17 cellular contexts compared by ENCODE assay signal in the genomic region with DNA sequence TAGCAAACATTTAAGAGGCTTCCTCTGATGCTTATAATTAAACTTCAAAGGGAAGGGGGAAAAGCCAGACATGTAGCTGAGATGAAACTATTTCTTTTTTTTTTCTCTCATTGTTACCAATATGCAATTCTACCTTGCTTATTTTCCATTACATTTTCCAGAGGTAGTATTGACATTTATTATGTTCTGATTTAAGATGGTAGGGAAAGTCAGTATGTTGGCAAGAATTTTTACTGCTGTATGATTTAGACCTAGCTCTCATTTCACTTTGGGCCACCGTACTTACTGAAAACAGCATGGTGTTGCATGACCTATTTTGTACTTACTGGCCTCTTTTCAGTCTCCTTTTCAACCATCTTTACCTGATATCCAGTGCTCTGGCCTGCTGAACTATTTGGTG.
DNase-seq lines count a peak whose midpoint lies in the region; ATAC-seq, FAIRE-seq and TF ChIP-seq lines count a peak whose summit lies in the region.
"Had no signal": no experiment of that assay in that cellular context is flagged by ENCODE, and none has a peak within 500 bp of the region (broad histone marks: within the 10 kb centered on the region; RNA-seq: fewer than 3 reads in every experiment).

No MANE protein-coding gene starts in this region.

- no peaks in the 10 kb centered on the region for H3K9me3 ChIP-seq in RWPE2 (ENCODE audit: severe bottlenecking)
- H3K9me3 ChIP-seq: BLaER1 treated with 17β-estradiol and CSF1 and Interleukin-3, amounts not matched to agents 10 nM and 100 nM had no signal

- DNase-seq in RWPE2 (ENCODE audit: low spot score) (no peak), left kidney (ENCODE audit: low read depth, low spot score) (peak; percentile 19), RPMI8226 (no peak), kidney tubule cell (ENCODE audit: low spot score) (no peak), HCEC 1CT (no peak), H54 (ENCODE audit: insufficient read length, low spot score) (no peak)
- DNase-seq: Calu3; CD8-positive, alpha-beta T cell; DND-41; EL; HFFc6 had no signal

- H3K27ac ChIP-seq in RWPE2 (ENCODE audit: poor library complexity, severe bottlenecking) (peak overlapping the region; percentile 14), rectal smooth muscle tissue (ENCODE audit: low read depth, low read length) (peak overlapping the region; percentile 77)
- H3K27ac ChIP-seq: BLaER1 treated with 17β-estradiol and CSF1 and Interleukin-3, amounts not matched to agents 10 nM and 100 nM; HL-60 had no signal

- no peak overlapping the region for H3K4me3 ChIP-seq in RWPE2 (ENCODE audit: severe bottlenecking)
- H3K4me3 ChIP-seq in rectal smooth muscle tissue (ENCODE audit: low read length): no peak overlapping the region
- H3K4me3 ChIP-seq: BLaER1 treated with 17β-estradiol and CSF1 and Interleukin-3, amounts not matched to agents 10 nM and 100 nM; GM12878 had no signal

- ATAC-seq in RWPE2 (ENCODE audit: low read depth): no peak
- ATAC-seq: CD8-positive, alpha-beta T cell; GM12878; HCT116 had no signal

- H3K4me1 ChIP-seq in RWPE2 (ENCODE audit: insufficient read depth, poor library complexity, severe bottlenecking): peaks cover 8% of the 10 kb centered on the region
- H3K4me1 ChIP-seq in rectal smooth muscle tissue (ENCODE audit: control insufficient read depth, insufficient read depth, low read length): peaks cover 7% of the 10 kb centered on the region

- TF ChIP-seq POLR2A in H54 (IDR thresholded peaks at IDR 0.05; ENCODE audit: low read depth, low read length): no peak

- no peaks in the 10 kb centered on the region for H3K27me3 ChIP-seq in RWPE2 (ENCODE audit: insufficient read depth, poor library complexity, severe bottlenecking)
- no peaks in the 10 kb centered on the region for H3K27me3 ChIP-seq in rectal smooth muscle tissue (ENCODE audit: control insufficient read depth, insufficient read depth, low read length)
- H3K27me3 ChIP-seq: BLaER1 treated with 17β-estradiol and CSF1 and Interleukin-3, amounts not matched to agents 10 nM and 100 nM had no signal

- TF ChIP-seq CTCF in RWPE2 (IDR thresholded peaks at IDR 0.05; ENCODE audit: poor library complexity, severe bottlenecking): no peak

- H3K36me3 ChIP-seq in RWPE2 (ENCODE audit: low read depth): no peaks in the 10 kb centered on the region
- H3K36me3 ChIP-seq in rectal smooth muscle tissue (ENCODE audit: control insufficient read depth, insufficient read depth, low read length): no peaks in the 10 kb centered on the region
- H3K36me3 ChIP-seq: BLaER1 treated with 17β-estradiol and CSF1 and Interleukin-3, amounts not matched to agents 10 nM and 100 nM had no signal

- no peak overlapping the region for H3K9ac ChIP-seq in rectal smooth muscle tissue (ENCODE audit: low read length)
- H3K9ac ChIP-seq: BLaER1 treated with 17β-estradiol and CSF1 and Interleukin-3, amounts not matched to agents 10 nM and 100 nM had no signal

- no peak for FAIRE-seq in H54 (lab: Jason Lieb, UNC)
- FAIRE-seq: GM12878, H1 had no signal
